In the genomic region with DNA sequence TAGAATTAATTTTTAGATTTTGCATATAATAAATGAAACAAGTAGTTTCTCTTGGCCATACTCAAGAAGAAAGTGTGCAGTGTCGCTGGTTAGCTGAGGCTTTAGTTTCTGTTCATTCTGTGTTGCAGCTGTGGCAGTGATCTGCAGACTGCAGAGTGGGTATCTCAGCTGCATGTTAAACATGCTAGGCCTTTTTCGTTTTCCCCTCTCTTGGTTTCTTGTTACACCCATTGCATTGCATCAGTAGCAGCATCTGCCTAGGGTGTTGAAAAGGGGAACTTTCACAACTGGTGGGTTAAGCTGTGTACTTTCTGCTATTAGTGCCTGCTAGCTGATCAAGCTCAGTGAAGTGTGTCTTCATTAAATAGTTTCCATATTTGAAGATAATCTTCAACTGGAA, we compare ENCODE assay signal across 1 cellular context.
TF ChIP-seq lines count a peak whose summit lies in the region.

No MANE protein-coding gene starts in this region.

TF ChIP-seq in SK-N-SH treated with all-trans-retinoic acid at 6 μM for 48 hours, 23 proteins besides CTCF, POLR2A, EP300 and RAD21 (continued from another document):
- TF ChIP-seq PATZ1 (CRISPR knock-in tag; IDR thresholded peaks at IDR 0.05; ENCODE audit: borderline replicate concordance) (no peak), RARB (CRISPR knock-in tag; IDR thresholded peaks at IDR 0.05) (no peak), ARNTL (CRISPR knock-in tag; IDR thresholded peaks at IDR 0.05; ENCODE audit: borderline replicate concordance, low read depth) (no peak), ESRRG (CRISPR knock-in tag; IDR thresholded peaks at IDR 0.05) (no peak), ISL1 (CRISPR knock-in tag; IDR thresholded peaks at IDR 0.05) (no peak), PPARA (CRISPR knock-in tag; IDR thresholded peaks at IDR 0.05; ENCODE audit: borderline replicate concordance) (no peak), CSDC2 (CRISPR knock-in tag; IDR thresholded peaks at IDR 0.05) (no peak), BACH2 (CRISPR knock-in tag; IDR thresholded peaks at IDR 0.05; ENCODE audit: borderline replicate concordance) (no peak), ZFP30 (CRISPR knock-in tag; IDR thresholded peaks at IDR 0.05) (no peak)
- TF ChIP-seq, protein P1, sequence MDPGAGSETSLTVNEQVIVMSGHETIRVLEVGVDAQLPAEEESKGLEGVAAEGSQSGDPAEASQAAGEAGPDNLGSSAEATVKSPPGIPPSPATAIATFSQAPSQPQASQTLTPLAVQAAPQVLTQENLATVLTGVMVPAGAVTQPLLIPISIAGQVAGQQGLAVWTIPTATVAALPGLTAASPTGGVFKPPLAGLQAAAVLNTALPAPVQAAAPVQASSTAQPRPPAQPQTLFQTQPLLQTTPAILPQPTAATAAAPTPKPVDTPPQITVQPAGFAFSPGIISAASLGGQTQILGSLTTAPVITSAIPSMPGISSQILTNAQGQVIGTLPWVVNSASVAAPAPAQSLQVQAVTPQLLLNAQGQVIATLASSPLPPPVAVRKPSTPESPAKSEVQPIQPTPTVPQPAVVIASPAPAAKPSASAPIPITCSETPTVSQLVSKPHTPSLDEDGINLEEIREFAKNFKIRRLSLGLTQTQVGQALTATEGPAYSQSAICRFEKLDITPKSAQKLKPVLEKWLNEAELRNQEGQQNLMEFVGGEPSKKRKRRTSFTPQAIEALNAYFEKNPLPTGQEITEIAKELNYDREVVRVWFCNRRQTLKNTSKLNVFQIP (CRISPR knock-in tag; IDR thresholded peaks at IDR 0.05; ENCODE audit: borderline replicate concordance, low read depth), result no peak
